In the genomic region with DNA sequence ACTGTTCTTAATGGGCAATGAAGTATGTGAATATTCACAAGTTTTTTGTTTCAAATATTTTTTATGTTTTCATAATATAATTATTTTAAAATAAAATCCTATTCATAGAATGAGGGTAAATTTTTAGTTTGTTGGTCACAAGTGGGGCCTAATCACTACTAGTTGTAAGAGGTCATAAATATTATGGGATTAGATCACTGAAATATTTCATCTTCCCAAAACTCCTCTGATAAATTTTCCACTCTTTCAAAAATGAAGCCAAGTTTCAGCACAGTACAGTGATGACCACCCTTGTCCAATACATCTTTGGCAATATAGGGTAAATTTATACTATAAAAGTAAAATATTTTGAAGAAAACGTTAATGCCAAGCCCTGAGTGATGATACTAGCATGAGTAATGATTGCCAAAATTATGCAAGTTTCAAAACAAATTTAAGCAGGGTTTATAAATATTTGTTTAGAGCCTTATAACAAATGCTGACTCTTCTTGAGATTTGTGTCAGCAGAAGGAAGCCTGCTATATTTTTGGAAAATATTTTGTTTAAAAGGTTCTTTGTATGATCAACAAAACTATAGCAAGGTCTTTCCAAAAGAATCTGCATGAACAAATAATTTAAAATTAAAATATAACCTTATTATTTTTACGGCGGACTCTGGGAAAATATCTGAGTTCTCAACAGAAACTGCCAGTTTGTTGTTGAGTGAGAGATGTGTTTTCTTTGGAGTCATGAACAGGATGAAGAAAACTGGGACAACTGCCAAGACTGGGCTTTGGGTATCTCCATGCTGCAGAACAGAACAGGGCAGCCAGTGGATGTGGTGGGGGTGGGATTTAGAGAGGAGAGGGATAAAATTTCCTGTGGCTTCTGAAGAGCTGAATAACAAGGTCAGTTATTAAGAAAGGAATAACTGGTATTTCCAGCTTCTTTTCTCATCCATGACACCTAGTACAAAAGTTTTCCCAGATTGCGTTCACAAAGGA, we compare ENCODE assay signal across 12 cellular contexts. TPM values are rescaled to one million over a fixed set of nuclear protein-coding genes. Genes with fewer than 3 reads are reported as not detected.
DNase-seq lines count a peak whose midpoint lies in the region; ATAC-seq and TF ChIP-seq lines count a peak whose summit lies in the region.
"Had no signal": no experiment of that assay in that cellular context is flagged by ENCODE, and none has a peak within 500 bp of the region (broad histone marks: within the 10 kb centered on the region; RNA-seq: fewer than 3 reads in every experiment).

No MANE protein-coding gene starts in this region.

- H3K4me1 ChIP-seq in SK-N-SH (ENCODE audit: control insufficient read depth in 1 of 2, insufficient read depth in 2 of 2, low read depth in 1 of 2, low read length in 1 of 2) (peaks cover 18 to 31% of the 10 kb centered on the region in 2 experiments), HAP-1 (no peaks in the 10 kb centered on the region)

- in situ Hi-C loops in HAP-1 (cut with MboI; ENCODE audit: low sequenced_read_pairs): loop anchor here (10.0 kb wide), 1 partner anchor 89 kb away; no protein-coding TSS in a partner anchor

- H3K36me3 ChIP-seq in SK-N-SH (replicated peaks in 1 of 2; ENCODE audit: control insufficient read depth in 1 of 2, insufficient read depth in 2 of 2, low read length in 1 of 2) (no peaks in the 10 kb centered on the region), HAP-1 (replicated peaks) (no peaks in the 10 kb centered on the region)

- no peaks in the 10 kb centered on the region for H3K9me3 ChIP-seq in SK-N-SH
- H3K9me3 ChIP-seq in HAP-1: no peaks in the 10 kb centered on the region

- H3K4me3 ChIP-seq in SK-N-SH (ENCODE audit: low read depth in 2 of 2, low read length in 1 of 2) (no peak overlapping the region), HAP-1 (no peak overlapping the region)
- H3K4me3 ChIP-seq: GM12878 had no signal

- H3F3A ChIP-seq in SK-N-SH (replicated peaks; ENCODE audit: insufficient read depth): peaks cover 21% of the 10 kb centered on the region

- 34% methylated on average over 4 of the region's 4 CpGs for WGBS in SK-N-SH (ENCODE audit: low lambda C conversion rate)

- H3K27me3 ChIP-seq in SK-N-SH (ENCODE audit: insufficient read depth) (no peaks in the 10 kb centered on the region), HAP-1 (ENCODE audit: low read depth) (no peaks in the 10 kb centered on the region)

- no peak for TF ChIP-seq CTCF in SK-N-SH (IDR thresholded peaks at IDR 0.05)

- intact Hi-C loops in left ventricle myocardium superior (cut with micrococcal nuclease): no loop called here

- POLR2A ChIA-PET in SK-N-SH (lab: Yijun Ruan, JAX): no interaction called here

- TF ChIP-seq EP300 in SK-N-SH (IDR thresholded peaks at IDR 0.05; ENCODE audit: borderline replicate concordance in 1 of 2, low read depth in 1 of 2, low read length in 1 of 2): no peak; a peak in 1 of 4 replicates

- peak overlapping the region; percentile 83 to 88 for H3K27ac ChIP-seq in SK-N-SH (ENCODE audit: low read depth in 2 of 2, low read length in 1 of 2)
- H3K27ac ChIP-seq: epithelial cell of prostate had no signal

- peak overlapping the region; percentile 88; the same call in 1 of the 2 replicates for H2AFZ ChIP-seq in SK-N-SH (ENCODE audit: low read depth)

- TF ChIP-seq RAD21 in SK-N-SH (IDR thresholded peaks at IDR 0.05; ENCODE audit: low read length): no peak

- H4K20me1 ChIP-seq in SK-N-SH (ENCODE audit: insufficient read depth): no peaks in the 10 kb centered on the region

- ATAC-seq in left ventricle myocardium superior: peak; percentile 40
- ATAC-seq: GM12878 had no signal

- DNase-seq in NCI-H345 (lab: John Stamatoyannopoulos, UW) (peak; percentile 53), NCI-H345 treated with DMSO at 0.1 percent for 48 hours (lab: John Stamatoyannopoulos, UW; ENCODE audit: unreplicated experiment) (no peak), SK-N-SH (no peak), left ventricle myocardium superior (no peak), stromal cell of bone marrow (ENCODE audit: low read depth) (peak; percentile 76), HAP-1 (ENCODE audit: low spot score in 2 of 2) (no peak), anterior cingulate cortex (lab: John Stamatoyannopoulos, UW) (no peak)
- DNase-seq in activated naive CD4-positive, alpha-beta T cell treated with Interleukin-2 at 50 U/mL for 16 hours: no peak
- DNase-seq: activated T-cell treated with anti-CD3 and anti-CD28 coated beads for 4 hours, H7 had no signal

- CTCF ChIA-PET in SK-N-SH (lab: Yijun Ruan, JAX): interaction anchor here (0.7 to 1.5 kb wide), 9 partner anchors 15 to 275 kb away, joined by 3 to 13 read pairs (median 3); no protein-coding TSS in a partner anchor

- peak overlapping the region; percentile 25; the same call in 1 of the 2 replicates for H3K9ac ChIP-seq in SK-N-SH

- peak overlapping the region; percentile 65; the same call in 1 of the 2 replicates for H3K4me2 ChIP-seq in SK-N-SH

- no peaks in the 10 kb centered on the region for H3K79me2 ChIP-seq in SK-N-SH (ENCODE audit: insufficient read depth)

- H3K9me2 ChIP-seq in SK-N-SH: no peaks in the 10 kb centered on the region

TF ChIP-seq in SK-N-SH, 30 proteins besides CTCF, POLR2A, EP300 and RAD21:
- TF ChIP-seq FOXM1 (IDR thresholded peaks at IDR 0.05; ENCODE audit: low read depth): no peak
- no peak for TF ChIP-seq FOXJ3 (CRISPR knock-in tag; IDR thresholded peaks at IDR 0.05)
- TF ChIP-seq NFIC (IDR thresholded peaks at IDR 0.05; ENCODE audit: borderline replicate concordance): peak; percentile 81
- TF ChIP-seq, protein P1, sequence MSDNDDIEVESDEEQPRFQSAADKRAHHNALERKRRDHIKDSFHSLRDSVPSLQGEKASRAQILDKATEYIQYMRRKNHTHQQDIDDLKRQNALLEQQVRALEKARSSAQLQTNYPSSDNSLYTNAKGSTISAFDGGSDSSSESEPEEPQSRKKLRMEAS (IDR thresholded peaks at IDR 0.05; ENCODE audit: low read depth): 0 out of 2 replicates have a peak, but pooled peaks have one; percentile 32
- TF ChIP-seq POLR2AphosphoS5 (IDR thresholded peaks at IDR 0.05; ENCODE audit: low read depth, low read length): no peak
- TF ChIP-seq MEF2A (IDR thresholded peaks at IDR 0.05; ENCODE audit: borderline replicate concordance, low read depth): no peak
- no peak for TF ChIP-seq SIN3A (IDR thresholded peaks at IDR 0.05; ENCODE audit: borderline replicate concordance, low read depth, low read length)
- TF ChIP-seq FOSL2 (IDR thresholded peaks at IDR 0.05; ENCODE audit: borderline replicate concordance, low read depth): peak; percentile 10; the same call in 1 of the 2 replicates
- TF ChIP-seq, protein P2, sequence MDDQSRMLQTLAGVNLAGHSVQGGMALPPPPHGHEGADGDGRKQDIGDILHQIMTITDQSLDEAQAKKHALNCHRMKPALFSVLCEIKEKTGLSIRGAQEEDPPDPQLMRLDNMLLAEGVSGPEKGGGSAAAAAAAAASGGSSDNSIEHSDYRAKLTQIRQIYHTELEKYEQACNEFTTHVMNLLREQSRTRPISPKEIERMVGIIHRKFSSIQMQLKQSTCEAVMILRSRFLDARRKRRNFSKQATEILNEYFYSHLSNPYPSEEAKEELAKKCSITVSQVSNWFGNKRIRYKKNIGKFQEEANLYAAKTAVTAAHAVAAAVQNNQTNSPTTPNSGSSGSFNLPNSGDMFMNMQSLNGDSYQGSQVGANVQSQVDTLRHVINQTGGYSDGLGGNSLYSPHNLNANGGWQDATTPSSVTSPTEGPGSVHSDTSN (IDR thresholded peaks at IDR 0.05): peak; percentile 62

RNA-seq across cellular contexts. Expression of a gene that starts 17.9 kb away (rescaled TPM):
- polyA plus RNA-seq in SK-N-SH (2012; rRNA removed): 209 and 257 TPM in 2 replicates
- 194 and 219 TPM in 2 replicates for polyA plus RNA-seq in SK-N-SH (2012; cell fraction: cytosol; rRNA removed)
- polyA plus RNA-seq in SK-N-SH (2012; cell fraction: nucleus; rRNA removed): 231 and 358 TPM in 2 replicates
- total RNA-seq in left ventricle myocardium superior: 112 TPM

Comparison
In these comparisons a context has a peak if more than half of its experiments do, and no peak if none do; other contexts are left out.
1. DNase-seq: peak in NCI-H345 (single experiment) and stromal cell of bone marrow (single experiment); none in NCI-H345 treated with DMSO at 0.1 percent for 48 hours (single experiment), SK-N-SH (single experiment), left ventricle myocardium superior (single experiment), HAP-1 (0 of 2), activated naive CD4-positive, alpha-beta T cell treated with Interleukin-2 at 50 U/mL for 16 hours (single experiment) and anterior cingulate cortex (0 of 58).